8 cellular contexts compared by ENCODE assay signal in the genomic region with DNA sequence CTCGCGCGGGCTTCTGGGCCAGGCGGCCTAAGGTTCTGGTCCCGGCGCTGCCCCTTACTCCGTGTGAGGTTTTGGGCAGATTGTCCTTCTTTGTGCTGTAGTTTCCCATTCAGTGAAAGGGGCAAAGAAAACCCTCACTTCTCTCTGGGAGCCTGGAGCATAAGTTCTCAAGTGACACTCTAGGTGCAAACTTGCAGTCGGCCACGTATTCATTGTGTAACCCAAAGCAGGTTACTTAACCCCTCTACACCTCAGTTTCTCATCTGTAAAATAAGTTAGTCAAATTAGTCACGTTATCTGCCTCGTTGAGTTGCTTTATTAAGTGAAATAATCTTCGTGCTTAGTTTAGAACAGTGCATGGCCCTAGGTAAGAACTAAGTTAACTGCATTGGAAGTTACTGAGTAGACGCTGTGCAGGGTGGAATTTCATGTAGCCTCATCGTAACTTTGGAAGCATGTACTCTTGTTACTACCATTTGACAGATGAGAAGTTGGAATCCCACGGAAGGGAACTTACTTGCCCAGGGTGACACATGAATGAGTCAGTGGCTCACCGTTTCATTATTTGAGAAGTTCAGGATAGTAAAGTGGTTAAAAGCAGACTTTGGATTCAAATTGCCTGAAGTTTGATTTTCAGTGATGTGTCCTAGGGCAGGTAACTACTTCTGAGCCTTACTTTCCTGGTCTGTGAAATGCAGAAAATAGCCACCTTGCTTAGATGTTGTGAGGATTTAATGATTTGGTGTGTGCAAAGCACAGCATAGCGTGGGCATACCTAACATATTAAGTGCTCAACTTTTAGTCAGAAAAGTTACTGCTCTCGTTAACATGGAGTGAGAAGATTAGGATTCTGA. TPM values are rescaled to one million over a fixed set of nuclear protein-coding genes. Genes with fewer than 3 reads are reported as not detected.
DNase-seq lines count a peak whose midpoint lies in the region; ATAC-seq lines count a peak whose summit lies in the region.

No MANE protein-coding gene starts in this region.

- ATAC-seq in naive thymus-derived CD8-positive, alpha-beta T cell: no peak

- H3K9me3 Mint-ChIP-seq in naive thymus-derived CD8-positive, alpha-beta T cell: no peaks in the 10 kb centered on the region

- H3K27me3 ChIP-seq in ectodermal cell (ENCODE audit: control insufficient read depth, insufficient read depth, low read length, poor library complexity, severe bottlenecking): no peaks in the 10 kb centered on the region

- H3K4me3 Mint-ChIP-seq in naive thymus-derived CD8-positive, alpha-beta T cell: peak overlapping the region; percentile 95 to 100 (median 98)

- peaks cover 9% of the 10 kb centered on the region for H3K36me3 ChIP-seq in ectodermal cell (ENCODE audit: control insufficient read depth, insufficient read depth, low read length)

- H3K9me3 ChIP-seq in ectodermal cell (ENCODE audit: control insufficient read depth, low read length): no peaks in the 10 kb centered on the region

- peaks cover 0 to 30% (median 0%) of the 10 kb centered on the region in 3 donors for H3K36me3 Mint-ChIP-seq in naive thymus-derived CD8-positive, alpha-beta T cell

- peaks cover 30 to 53% (median 52%) of the 10 kb centered on the region in 4 donors for H3K4me1 Mint-ChIP-seq in naive thymus-derived CD8-positive, alpha-beta T cell

- peak overlapping the region; percentile 93 for H3K4me3 ChIP-seq in ectodermal cell (ENCODE audit: insufficient read depth, low read depth, low read length)

- POLR2A ChIA-PET in naive thymus-derived CD8-positive, alpha-beta T cell (lab: Charles Lee): interaction anchor here (0.6 to 3.1 kb wide), 12 partner anchors 10 to 348 kb away, joined by 3 to 24 read pairs (median 7); a partner anchor contains a TSS

- WGBS in ectodermal cell, 2 experiments: 11% methylated on average over 18 of the region's 18 CpGs

- DNase-seq in activated T-cell treated with anti-CD3 and anti-CD28 coated beads for 24 hours (ENCODE audit: low read depth): peak; percentile 11
- no peak for DNase-seq in activated T-cell treated with anti-CD3 and anti-CD28 coated beads, Interleukin-2, amount 50 U/mL, for 1 hour
- peak; percentile 95 for DNase-seq in RKO (ENCODE audit: low spot score)
- no peak for DNase-seq in naive thymus-derived CD8-positive, alpha-beta T cell
- no peak for DNase-seq in effector CD8-positive, alpha-beta T cell (lab: John Stamatoyannopoulos, UW)
- DNase-seq in NCI-H82 treated with DMSO at 0.1 percent for 48 hours (lab: John Stamatoyannopoulos, UW; ENCODE audit: unreplicated experiment): no peak
- DNase-seq in central memory CD4-positive, alpha-beta T cell: no peak

- H3K27ac ChIP-seq in ectodermal cell (ENCODE audit: insufficient read depth, low read depth, low read length, poor library complexity, severe bottlenecking): peak overlapping the region; percentile 95

- peaks cover 6% of the 10 kb centered on the region for H3K4me1 ChIP-seq in ectodermal cell (ENCODE audit: control insufficient read depth, insufficient read depth, low read length)

- peak overlapping the region; percentile 91 to 99 (median 97) for H3K27ac Mint-ChIP-seq in naive thymus-derived CD8-positive, alpha-beta T cell

- H3K27me3 Mint-ChIP-seq in naive thymus-derived CD8-positive, alpha-beta T cell: no peaks in the 10 kb centered on the region

RNA-seq across cellular contexts. Expression of a gene that starts 0.6 kb away (rescaled TPM):
- polyA plus RNA-seq in ectodermal cell (2013, experiment 1 of 4): 3.3 TPM
- 2.9 TPM for polyA plus RNA-seq in ectodermal cell (2013, experiment 2 of 4)
- polyA plus RNA-seq in ectodermal cell (2013, experiment 3 of 4): 2.8 TPM
- polyA plus RNA-seq in ectodermal cell (2013, experiment 4 of 4): 3.6 TPM
- total RNA-seq in naive thymus-derived CD8-positive, alpha-beta T cell: 1 to 10 TPM in 1 of 2 experiments, under 1 TPM in 1; 0.71 to 1.9 TPM
- polyA plus RNA-seq in naive thymus-derived CD8-positive, alpha-beta T cell: 1 to 10 TPM in 1 of 3 donors, under 1 TPM in 2; 0.49 to 2.5 (median 0.66) TPM

RNA-seq across cellular contexts. Expression of a gene that starts 0.8 kb away (rescaled TPM):
- polyA plus RNA-seq in ectodermal cell (2013, experiment 1 of 4): 273 TPM
- polyA plus RNA-seq in ectodermal cell (2013, experiment 2 of 4): 269 TPM
- 225 TPM for polyA plus RNA-seq in ectodermal cell (2013, experiment 3 of 4)
- polyA plus RNA-seq in ectodermal cell (2013, experiment 4 of 4): 233 TPM
- total RNA-seq in naive thymus-derived CD8-positive, alpha-beta T cell: 100 to 1,000 TPM in 1 of 2 experiments, 10 to 100 TPM in 1; 94.4 to 107 TPM
- 100 to 1,000 TPM; 235 to 239 (median 236) TPM for polyA plus RNA-seq in naive thymus-derived CD8-positive, alpha-beta T cell

Comparison
In these comparisons a context has a peak if more than half of its experiments do, and no peak if none do; other contexts are left out.
1. DNase-seq: peak in activated T-cell treated with anti-CD3 and anti-CD28 coated beads for 24 hours (single experiment) and RKO (single experiment); none in activated T-cell treated with anti-CD3 and anti-CD28 coated beads, Interleukin-2, amount 50 U/mL, for 1 hour (single experiment), naive thymus-derived CD8-positive, alpha-beta T cell (0 of 10), effector CD8-positive, alpha-beta T cell (single experiment), NCI-H82 treated with DMSO at 0.1 percent for 48 hours (single experiment) and central memory CD4-positive, alpha-beta T cell (single experiment).